Comparison of ENCODE assay signal across 8 cellular contexts in genomic region chr9:134406366-134407122, GRCh38.
A peak's percentile ranks its signal among the peaks of the same experiment; 100 is the strongest.
DNase-seq lines count a peak whose midpoint lies in the region; ATAC-seq, FAIRE-seq and TF ChIP-seq lines count a peak whose summit lies in the region.

No MANE protein-coding gene starts in this region.

- CTCF ChIA-PET in H1 (lab: Charles Lee; ENCODE audit: partially characterized antibody): interaction anchor here (0.8 to 1.7 kb wide), 3 partner anchors 9 to 238 kb away, joined by 3 to 7 read pairs (median 3); no protein-coding TSS in a partner anchor

- H3K4me3 ChIP-seq in H1 (ENCODE audit: extremely low read depth in 1 of 4, insufficient read depth in 2 of 4, low read depth in 3 of 4, low read length in 4 of 4) (no peak overlapping the region), parathyroid adenoma (ENCODE audit: low read depth, low read length) (peak overlapping the region; percentile 30)

- TF ChIP-seq CTCF in H1 (IDR thresholded peaks at IDR 0.05; ENCODE audit: control extremely low read depth in 1 of 3, insufficient read depth in 1 of 3, low read depth in 1 of 3, low read length in 3 of 3) (no peak), parathyroid adenoma (IDR thresholded peaks at IDR 0.05) (no peak)

- H3K27me3 ChIP-seq in H1 (replicated peaks in 1 of 4; ENCODE audit: control insufficient read depth in 3 of 4, extremely low read depth in 1 of 4, insufficient read depth in 3 of 4, low read length in 3 of 4) (no peaks in the 10 kb centered on the region), parathyroid adenoma (ENCODE audit: control insufficient read depth, insufficient read depth, low read length) (no peaks in the 10 kb centered on the region)

- peaks cover 0 to 2% of the 10 kb centered on the region in 2 experiments for H4K20me1 ChIP-seq in H1 (replicated peaks in 1 of 2; ENCODE audit: control insufficient read depth in 1 of 2, insufficient read depth in 2 of 2, low read length in 2 of 2)

- H3K9me3 ChIP-seq in H1 (ENCODE audit: insufficient read depth in 2 of 2, low read depth in 1 of 2, low read length in 1 of 2) (no peaks in the 10 kb centered on the region), parathyroid adenoma (ENCODE audit: control insufficient read depth, low read length) (no peaks in the 10 kb centered on the region)

- H3K4me1 ChIP-seq in H1 (replicated peaks in 1 of 4; ENCODE audit: control insufficient read depth in 3 of 4, insufficient read depth in 4 of 4, low read length in 3 of 4) (peaks cover 0 to 19% (median 9%) of the 10 kb centered on the region in 4 experiments; a peak in 4 of 7 replicates), parathyroid adenoma (peaks cover 75% of the 10 kb centered on the region)

- no peaks in the 10 kb centered on the region for H3K79me2 ChIP-seq in H1 (ENCODE audit: control insufficient read depth in 1 of 2, insufficient read depth in 2 of 2, low read length in 2 of 2)
- peaks cover 4% of the 10 kb centered on the region for H3K79me2 ChIP-seq in parathyroid adenoma

- 0 out of 2 replicates have a peak overlapping the region, but pooled peaks have one; percentile 16 for H4K8ac ChIP-seq in H1 (ENCODE audit: extremely low read depth, insufficient read depth, low read length)

- H3K27ac ChIP-seq in H1 (ENCODE audit: low read depth, low read length): peak overlapping the region; percentile 38
- peak overlapping the region; percentile 89 for H3K27ac ChIP-seq in parathyroid adenoma

- no peak overlapping the region for H3K56ac ChIP-seq in H1 (replicated peaks; ENCODE audit: insufficient read length, low read depth, low read length)

- no peak overlapping the region for H2BK120ac ChIP-seq in H1 (replicated peaks; ENCODE audit: low read depth, low read length)

- TF ChIP-seq POLR2A in H1 (IDR thresholded peaks at IDR 0.05; ENCODE audit: control extremely low read depth in 1 of 2, low read depth in 2 of 2, low read length in 2 of 2): no peak

- peak; percentile 6 for DNase-seq in DMS79 (lab: John Stamatoyannopoulos, UW)
- DNase-seq in NCI-H460 (ENCODE audit: extremely low read depth, low read depth): peak; percentile 59
- DNase-seq in H1 (ENCODE audit: low read depth in 1 of 2, low spot score in 2 of 2): no peak
- no peak for DNase-seq in cortex of kidney (lab: John Stamatoyannopoulos, UW)
- DNase-seq in activated gamma-delta T cell treated with Interleukin-2 at 50 U/mL for 16 hours: no peak

- TF ChIP-seq RAD21 in H1 (IDR thresholded peaks at IDR 0.05 in 1 of 2, conservative IDR thresholded peaks at IDR 0.05 in 1 of 2; ENCODE audit: low read depth in 2 of 2, low read length in 2 of 2): no peak

- H2BK15ac ChIP-seq in H1 (ENCODE audit: low read length): no peak overlapping the region

- no peak for FAIRE-seq in H1 (lab: Jason Lieb, UNC)

- TF ChIP-seq EP300 in H1 (IDR thresholded peaks at IDR 0.05; ENCODE audit: borderline replicate concordance in 1 of 2, low read depth in 2 of 2, low read length in 2 of 2): no peak

- POLR2A ChIA-PET in H1 (lab: Charles Lee; ENCODE audit: partially characterized antibody): no interaction called here

- H4K91ac ChIP-seq in H1 (replicated peaks; ENCODE audit: insufficient read length, low read length): no peak overlapping the region

- peak overlapping the region; percentile 11; the same call in 1 of the 2 replicates for H3K18ac ChIP-seq in H1 (ENCODE audit: extremely low read depth, low read length)

- no peak for ATAC-seq in HG03139 (IDR thresholded peaks at IDR 0.05; ENCODE audit: unreplicated experiment)
- ATAC-seq in HG02970 (IDR thresholded peaks at IDR 0.05; ENCODE audit: low FRiP score, unreplicated experiment): no peak

- H3K36me3 ChIP-seq in H1 (ENCODE audit: control insufficient read depth in 2 of 4, insufficient read depth in 4 of 4, low read length in 3 of 4) (no peaks in the 10 kb centered on the region), parathyroid adenoma (ENCODE audit: control insufficient read depth, insufficient read depth, low read length) (no peaks in the 10 kb centered on the region)

- H2AK5ac ChIP-seq in H1 (ENCODE audit: low read depth, low read length): peak overlapping the region; percentile 68; the same call in 1 of the 2 replicates

- H3K4ac ChIP-seq in H1 (replicated peaks; ENCODE audit: insufficient read length, low read depth, low read length): peak overlapping the region; percentile 27

- H4K5ac ChIP-seq in H1 (ENCODE audit: insufficient read length, low read depth, low read length): peak overlapping the region; percentile 22

- H2AFZ ChIP-seq in H1 (ENCODE audit: low read length) (no peak overlapping the region), parathyroid adenoma (no peak overlapping the region)

- H3K79me1 ChIP-seq in H1 (ENCODE audit: low read depth, low read length): 0 out of 2 replicates have a peak, but pooled peaks cover 5% of the 10 kb centered on the region

- H2BK5ac ChIP-seq in H1 (ENCODE audit: low read depth, low read length): peak overlapping the region; percentile 55; the same call in 1 of the 2 replicates

- H3K14ac ChIP-seq in H1 (ENCODE audit: insufficient read length): no peak overlapping the region

- H3K9ac ChIP-seq in H1 (replicated peaks in 1 of 4; ENCODE audit: extremely low read depth in 1 of 4, low read depth in 3 of 4, low read length in 3 of 4): no peak overlapping the region
- no peak overlapping the region for H3K9ac ChIP-seq in parathyroid adenoma

- no peak overlapping the region for H3K23ac ChIP-seq in H1 (ENCODE audit: insufficient read length)

- WGBS in H1 (ENCODE audit: extremely low coverage in 1 of 2, insufficient coverage in 1 of 2, insufficient read length in 1 of 2, insufficient replicate concordance in 2 of 2, low coverage in 1 of 2, low lambda C conversion rate in 2 of 2, missing lambda C conversion rate in 1 of 2), 2 experiments: 87% methylated on average over 22 of the region's 23 CpGs; no CpG with 5 or more reads in 1 of the 2 experiments

- H3K4me2 ChIP-seq in H1 (ENCODE audit: insufficient read depth in 1 of 2, low read depth in 2 of 2, low read length in 2 of 2) (0 out of 4 replicates have a peak overlapping the region, but pooled peaks of 1 of the 2 experiments have one; percentile 16), parathyroid adenoma (ENCODE audit: low read length) (peak overlapping the region; percentile 31)

- H2BK12ac ChIP-seq in H1 (ENCODE audit: low read depth, low read length): peak overlapping the region; percentile 71; the same call in 1 of the 2 replicates

- H3K23me2 ChIP-seq in H1 (ENCODE audit: low read depth, low read length): no peaks in the 10 kb centered on the region

- no peak overlapping the region for H2BK20ac ChIP-seq in H1 (ENCODE audit: low read length)

TF ChIP-seq in H1, 55 proteins besides CTCF, POLR2A, EP300 and RAD21:
- TF ChIP-seq GABPA (IDR thresholded peaks at IDR 0.05; ENCODE audit: borderline replicate concordance, insufficient read depth, low read length): no peak
- no peak for TF ChIP-seq MAFK (IDR thresholded peaks at IDR 0.05; ENCODE audit: low read depth, low read length)
- no peak for TF ChIP-seq TBP (IDR thresholded peaks at IDR 0.05; ENCODE audit: low read depth, low read length)
- TF ChIP-seq TCF12 (IDR thresholded peaks at IDR 0.05; ENCODE audit: low read depth, low read length): no peak
- no peak for TF ChIP-seq KDM5A (IDR thresholded peaks at IDR 0.05; ENCODE audit: low read length)
- TF ChIP-seq KDM4A (IDR thresholded peaks at IDR 0.05; ENCODE audit: low read depth, low read length, severe bottlenecking): no peak
- no peak for TF ChIP-seq SP1 (IDR thresholded peaks at IDR 0.05; ENCODE audit: low read depth, low read length)
- no peak for TF ChIP-seq POLR2AphosphoS5 (IDR thresholded peaks at IDR 0.05; ENCODE audit: low read depth, low read length)
- TF ChIP-seq CTBP2 (IDR thresholded peaks at IDR 0.05; ENCODE audit: borderline replicate concordance, insufficient read depth, insufficient read length, low read length): no peak

Comparison
In these comparisons a context has a peak if more than half of its experiments do, and no peak if none do; other contexts are left out.
1. DNase-seq: peak in DMS79 (single experiment) and NCI-H460 (single experiment); none in H1 (0 of 2), cortex of kidney (single experiment) and activated gamma-delta T cell treated with Interleukin-2 at 50 U/mL for 16 hours (single experiment).